In the genomic region with DNA sequence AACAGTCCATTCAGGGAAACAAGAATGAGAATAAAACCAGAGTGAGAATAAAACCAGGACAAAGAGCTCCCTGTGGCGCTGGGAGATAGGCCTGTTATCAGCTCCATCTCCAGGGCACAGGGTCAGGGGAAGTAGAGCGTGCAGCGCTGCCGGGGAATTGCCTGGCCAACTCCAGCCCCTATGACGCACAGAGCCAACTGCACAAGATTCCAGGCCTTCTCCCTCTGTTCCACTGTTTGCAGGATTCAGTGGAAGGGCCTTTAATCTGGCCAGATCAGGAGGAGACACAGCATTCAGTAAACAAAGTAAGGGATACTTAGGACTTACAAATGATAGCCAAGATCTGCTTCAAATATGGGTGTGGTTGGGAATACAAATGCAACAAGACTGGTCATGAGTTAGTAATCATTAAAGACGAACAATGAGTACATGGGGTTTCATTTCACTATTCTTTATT, we compare ENCODE assay signal across 9 cellular contexts. TPM values are rescaled to one million over a fixed set of nuclear protein-coding genes. Genes with fewer than 3 reads are reported as not detected.
DNase-seq lines count a peak whose midpoint lies in the region; ATAC-seq and TF ChIP-seq lines count a peak whose summit lies in the region.
"Had no signal": no experiment of that assay in that cellular context is flagged by ENCODE, and none has a peak within 500 bp of the region (broad histone marks: within the 10 kb centered on the region; RNA-seq: fewer than 3 reads in every experiment).

No MANE protein-coding gene starts in this region.

- no peak overlapping the region for H3K4me3 ChIP-seq in KMS-11 (IDR thresholded peaks at IDR 0.05; ENCODE audit: insufficient read depth, low read depth, low read length)
- no peak overlapping the region for H3K4me3 ChIP-seq in choroid plexus epithelial cell (ENCODE audit: low read depth, low read length)
- H3K4me3 ChIP-seq in left lung = no peak overlapping the region
- no peak overlapping the region for H3K4me3 ChIP-seq in suprapubic skin

- peak; percentile 58 for DNase-seq in choroid plexus epithelial cell (ENCODE audit: low read depth)
- DNase-seq in left lung = no peak
- peak in 1 of 2 donors; percentile 80 for DNase-seq in suprapubic skin (ENCODE audit: low spot score in 2 of 2)
- DNase-seq in activated naive CD4-positive, alpha-beta T cell treated with anti-CD3 and anti-CD28 coated beads, Interleukin-2, amount 50 U/mL, for 16 hours = no peak
- DNase-seq in kidney glomerular epithelial cell (lab: John Stamatoyannopoulos, UW) = no peak
- DNase-seq in activated naive CD4-positive, alpha-beta T cell treated with anti-CD3 and anti-CD28 coated beads, Interleukin-2, amount 10 ng/mL, durations not matched to agents 7 days and 5 days = no peak
- DNase-seq: NCI-H345 had no signal

- H3K36me3 Mint-ChIP-seq in activated naive CD4-positive, alpha-beta T cell treated with anti-CD3 and anti-CD28 coated beads, Interleukin-2, amount 10 ng/mL, durations not matched to agents 7 days and 5 days = no peaks in the 10 kb centered on the region

- H3K79me2 ChIP-seq in KMS-11 (ENCODE audit: insufficient read depth, low read depth) = no peaks in the 10 kb centered on the region

- TF ChIP-seq POLR2A in suprapubic skin (IDR thresholded peaks at IDR 0.05) = no peak

- H3K27me3 ChIP-seq in KMS-11 (ENCODE audit: insufficient read depth, low read depth) (no peaks in the 10 kb centered on the region), left lung (no peaks in the 10 kb centered on the region), suprapubic skin (no peaks in the 10 kb centered on the region)

- no peak overlapping the region for H2AFZ ChIP-seq in KMS-11 (ENCODE audit: low read depth)

- CTCF ChIA-PET in activated naive CD4-positive, alpha-beta T cell treated with anti-CD3 and anti-CD28 coated beads, Interleukin-2, amount 10 ng/mL, durations not matched to agents 7 days and 5 days (lab: Charles Lee) = interaction anchor here (0.8 kb wide), 1 partner anchor 77 kb away, joined by 3 read pairs; no protein-coding TSS in a partner anchor

- TF ChIP-seq CTCF in KMS-11 (conservative IDR thresholded peaks at IDR 0.05; ENCODE audit: low read depth, low read length) (no peak), choroid plexus epithelial cell (conservative IDR thresholded peaks at IDR 0.05; ENCODE audit: low read depth, low read length) (no peak), left lung (IDR thresholded peaks at IDR 0.05) (no peak), suprapubic skin (IDR thresholded peaks at IDR 0.05) (no peak)

- peak overlapping the region; percentile 1; the same call in 1 of the 2 replicates for H3K27ac ChIP-seq in KMS-11
- H3K27ac ChIP-seq in left lung = peak overlapping the region; percentile 58 to 77
- peak overlapping the region; percentile 89 for H3K27ac ChIP-seq in suprapubic skin

- no peak overlapping the region for H3K27ac Mint-ChIP-seq in activated naive CD4-positive, alpha-beta T cell treated with anti-CD3 and anti-CD28 coated beads, Interleukin-2, amount 10 ng/mL, durations not matched to agents 7 days and 5 days

- H3K9ac ChIP-seq in KMS-11 = no peak overlapping the region

- no peaks in the 10 kb centered on the region for H4K20me1 ChIP-seq in KMS-11 (ENCODE audit: insufficient read depth)

- no peak overlapping the region for H3K4me3 Mint-ChIP-seq in activated naive CD4-positive, alpha-beta T cell treated with anti-CD3 and anti-CD28 coated beads, Interleukin-2, amount 10 ng/mL, durations not matched to agents 7 days and 5 days

- H3K9me3 Mint-ChIP-seq in activated naive CD4-positive, alpha-beta T cell treated with anti-CD3 and anti-CD28 coated beads, Interleukin-2, amount 10 ng/mL, durations not matched to agents 7 days and 5 days = no peaks in the 10 kb centered on the region

- peaks cover 47% of the 10 kb centered on the region for H3K27me3 Mint-ChIP-seq in activated naive CD4-positive, alpha-beta T cell treated with anti-CD3 and anti-CD28 coated beads, Interleukin-2, amount 10 ng/mL, durations not matched to agents 7 days and 5 days

- H3K36me3 ChIP-seq in KMS-11 (ENCODE audit: insufficient read depth) = no peaks in the 10 kb centered on the region; the same call in 1 of the 2 replicates
- no peaks in the 10 kb centered on the region for H3K36me3 ChIP-seq in left lung
- H3K36me3 ChIP-seq in suprapubic skin = peaks cover 26% of the 10 kb centered on the region

- H3K4me1 Mint-ChIP-seq in activated naive CD4-positive, alpha-beta T cell treated with anti-CD3 and anti-CD28 coated beads, Interleukin-2, amount 10 ng/mL, durations not matched to agents 7 days and 5 days = peaks cover 22% of the 10 kb centered on the region

- peak overlapping the region; percentile 91; the same call in 1 of the 2 replicates for H3K4me2 ChIP-seq in KMS-11

- ATAC-seq in left lung (peak; percentile 48), GM18498 (IDR thresholded peaks at IDR 0.05; ENCODE audit: unreplicated experiment) (no peak)

- intact Hi-C loops in left lung (cut with DNase I) = no loop called here

- H3K9me3 ChIP-seq in left lung = no peaks in the 10 kb centered on the region
- no peaks in the 10 kb centered on the region for H3K9me3 ChIP-seq in suprapubic skin

- peaks cover 47% of the 10 kb centered on the region for H3K4me1 ChIP-seq in KMS-11 (ENCODE audit: low read depth, poor library complexity, severe bottlenecking)
- peaks cover 12 to 38% of the 10 kb centered on the region in 2 donors for H3K4me1 ChIP-seq in left lung
- peaks cover 65% of the 10 kb centered on the region for H3K4me1 ChIP-seq in suprapubic skin

- no peak for TF ChIP-seq EP300 in suprapubic skin (IDR thresholded peaks at IDR 0.05)

- WGBS in suprapubic skin = 21% methylated on average over 6 of the region's 6 CpGs

RNA-seq across cellular contexts. Expression of a gene that starts 49.4 kb away (rescaled TPM):
- total RNA-seq in left lung = 100 to 1,000 TPM in 1 of 2 donors, 10 to 100 TPM in 1; 94.0 to 142 TPM
- total RNA-seq in suprapubic skin = 100 to 1,000 TPM; 159 to 397 (median 245) TPM

Comparison
In these comparisons a context has a peak if more than half of its experiments do, and no peak if none do; other contexts are left out.
1. H3K27ac ChIP-seq: peak in every context shown above with its lines; median percentile 89 in suprapubic skin; 68 in left lung; 1 in KMS-11.